8 cellular contexts compared by ENCODE assay signal in genomic region chr6:30683980-30684338, GRCh38. TPM values are rescaled to one million over a fixed set of nuclear protein-coding genes. Genes with fewer than 3 reads are reported as not detected.
A peak's percentile ranks its signal among the peaks of the same experiment; 100 is the strongest.
DNase-seq lines count a peak whose midpoint lies in the region; ATAC-seq, FAIRE-seq and TF ChIP-seq lines count a peak whose summit lies in the region.

No MANE protein-coding gene starts in this region.

- WGBS in pancreas, 2 donors: 59 to 62% methylated on average over 2 of the region's 2 CpGs

- intact Hi-C loops in pancreas (cut with DNase I) (loop anchor here in 2 of 3 donors (5.0 kb wide), 2 partner anchors 38 to 43 kb away; partner anchors contain the start of gene TUBB (in 1 of the 2)), mucosa of descending colon (cut with DNase I, micrococcal nuclease) (no loop called here)

- H3K9ac ChIP-seq in DND-41 (ENCODE audit: low read depth, low read length): peak overlapping the region; percentile 88

- TF ChIP-seq CTCF in DND-41 (IDR thresholded peaks at IDR 0.05; ENCODE audit: borderline replicate concordance, extremely low read depth, low read length, poor library complexity, severe bottlenecking) (no peak), Peyer's patch (IDR thresholded peaks at IDR 0.05) (no peak), pancreas (IDR thresholded peaks at IDR 0.05) (no peak), mucosa of descending colon (IDR thresholded peaks at IDR 0.05) (no peak)

- peak overlapping the region; percentile 95 for H3K4me2 ChIP-seq in DND-41 (ENCODE audit: insufficient read depth, low read length)

- no peak for TF ChIP-seq POLR2A in Peyer's patch (IDR thresholded peaks at IDR 0.05)

- ATAC-seq in DND-41 (ENCODE audit: insufficient read depth, low read depth) (no peak), pancreas (no peak), HG03354 (IDR thresholded peaks at IDR 0.05; ENCODE audit: poor library complexity, severe bottlenecking, unreplicated experiment) (no peak), mucosa of descending colon (no peak)

- H3K4me1 ChIP-seq in DND-41 (ENCODE audit: insufficient read depth, low read length) (peaks cover 80% of the 10 kb centered on the region), Peyer's patch (peaks cover 0 to 52% (median 22%) of the 10 kb centered on the region in 4 donors), pancreas (peaks cover 0 to under 1% (median 0%) of the 10 kb centered on the region in 3 donors), mucosa of descending colon (ENCODE audit: low read depth) (peaks cover 21% of the 10 kb centered on the region)

- H3K27ac ChIP-seq in DND-41 (ENCODE audit: low read length): peak overlapping the region; percentile 94
- peak overlapping the region; percentile 86 to 98 (median 94) for H3K27ac ChIP-seq in Peyer's patch
- H3K27ac ChIP-seq in epithelial cell of prostate: peak overlapping the region; percentile 98
- H3K27ac ChIP-seq in pancreas: peak overlapping the region in 2 of 4 donors; percentile 92 to 93

- FAIRE-seq in pancreas (lab: Jason Lieb, UNC): no peak

- H2AFZ ChIP-seq in DND-41 (ENCODE audit: low read depth, low read length): no peak overlapping the region

- H3K9me3 ChIP-seq in DND-41 (ENCODE audit: insufficient read depth, low read length, severe bottlenecking) (no peaks in the 10 kb centered on the region), Peyer's patch (no peaks in the 10 kb centered on the region), pancreas (no peaks in the 10 kb centered on the region), mucosa of descending colon (no peaks in the 10 kb centered on the region)

- peaks cover 44% of the 10 kb centered on the region for H4K20me1 ChIP-seq in DND-41 (ENCODE audit: insufficient read depth, low read length)

- DNase-seq in DND-41 (peak; percentile 25), Peyer's patch (no peak), epithelial cell of prostate (ENCODE audit: low read depth, low spot score) (no peak), pancreas (no peak), NCI-H526 treated with DMSO at 0.1 percent for 48 hours (lab: John Stamatoyannopoulos, UW) (no peak), mucosa of descending colon (no peak)
- DNase-seq in stimulated activated naive CD4-positive, alpha-beta T cell (lab: John Stamatoyannopoulos, UW): no peak

- no peaks in the 10 kb centered on the region for H3K27me3 ChIP-seq in DND-41 (ENCODE audit: insufficient read depth, low read length, poor library complexity)
- H3K27me3 ChIP-seq in Peyer's patch: no peaks in the 10 kb centered on the region
- H3K27me3 ChIP-seq in pancreas: no peaks in the 10 kb centered on the region

- H3K79me2 ChIP-seq in DND-41 (ENCODE audit: insufficient read depth, low read length): peaks cover 95% of the 10 kb centered on the region

- H3K4me3 ChIP-seq in DND-41 (ENCODE audit: low read depth in 1 of 2, low read length in 2 of 2): peak overlapping the region; percentile 65 to 68
- peak overlapping the region; percentile 72 to 78 (median 74) for H3K4me3 ChIP-seq in Peyer's patch
- H3K4me3 ChIP-seq in pancreas: peak overlapping the region in 3 of 4 donors; percentile 18 to 78 (median 65)
- no peak overlapping the region for H3K4me3 ChIP-seq in mucosa of descending colon

- H3K36me3 ChIP-seq in DND-41 (ENCODE audit: insufficient read depth, low read length) (peaks cover 51% of the 10 kb centered on the region), Peyer's patch (no peaks in the 10 kb centered on the region), pancreas (no peaks in the 10 kb centered on the region), mucosa of descending colon (ENCODE audit: low read depth) (no peaks in the 10 kb centered on the region)

RNA-seq across cellular contexts. Expression of gene PPP1R18, which starts 2.5 kb away (rescaled TPM):
- total RNA-seq in Peyer's patch: 10 to 100 TPM in 2 of 4 donors, 1 to 10 TPM in 2; 4.7 to 52.8 (median 9.0) TPM
- 10 to 100 TPM in 2 of 6 donors, 1 to 10 TPM in 4; 5.3 to 27.2 (median 7.8) TPM for total RNA-seq in pancreas
- 10 to 100 TPM; 25.8 to 27.1 TPM for polyA plus RNA-seq in pancreas
- total RNA-seq in mucosa of descending colon: 10 to 100 TPM in 2 of 3 donors, 1 to 10 TPM in 1; 8.6 to 55.1 (median 22.1) TPM

RNA-seq across cellular contexts. Expression of gene NRM, which starts 6.8 kb away (rescaled TPM):
- 1 to 10 TPM in 2 of 4 donors, not detected in 2; 2.0 to 2.7 TPM for total RNA-seq in Peyer's patch
- total RNA-seq in pancreas: 1 to 10 TPM; 3.3 to 7.9 (median 4.6) TPM
- polyA plus RNA-seq in pancreas: 10 to 100 TPM; 18.2 to 23.6 TPM
- total RNA-seq in mucosa of descending colon: 10 to 100 TPM in 1 of 3 donors, 1 to 10 TPM in 2; 4.3 to 10.2 (median 6.1) TPM

RNA-seq across cellular contexts. Expression of gene DHX16, which starts 11.2 kb away (rescaled TPM):
- total RNA-seq in Peyer's patch: 10 to 100 TPM; 39.6 to 68.1 (median 58.2) TPM
- total RNA-seq in pancreas: 10 to 100 TPM; 10.9 to 16.2 (median 13.0) TPM
- polyA plus RNA-seq in pancreas: 10 to 100 TPM; 41.1 to 44.4 TPM
- 10 to 100 TPM; 31.0 to 36.2 (median 36.0) TPM for total RNA-seq in mucosa of descending colon

RNA-seq across cellular contexts. Expression of gene MDC1, which starts 33.1 kb away (rescaled TPM):
- total RNA-seq in Peyer's patch (10 to 100 TPM in 3 of 4 donors, 1 to 10 TPM in 1; 7.5 to 51.2 (median 19.4) TPM), pancreas (10 to 100 TPM; 12.3 to 18.7 (median 13.5) TPM), mucosa of descending colon (10 to 100 TPM; 15.2 to 34.3 (median 29.5) TPM)
- polyA plus RNA-seq in pancreas: 10 to 100 TPM; 18.9 to 28.0 TPM

RNA-seq across cellular contexts. Expression of gene TUBB, which starts 36.2 kb away (rescaled TPM):
- total RNA-seq in Peyer's patch (100 to 1,000 TPM in 1 of 4 donors, 10 to 100 TPM in 3; 69.9 to 188 (median 95.6) TPM), pancreas (100 to 1,000 TPM in 4 of 6 donors, 10 to 100 TPM in 2; 66.1 to 171 (median 116) TPM), mucosa of descending colon (100 to 1,000 TPM; 113 to 328 (median 307) TPM)
- 100 to 1,000 TPM in 1 of 2 donors, 10 to 100 TPM in 1; 67.9 to 111 TPM for polyA plus RNA-seq in pancreas

Comparison
In these comparisons a context has a peak if more than half of its experiments do, and no peak if none do; other contexts are left out.
1. intact Hi-C loops: an anchor here in pancreas (5.0 kb wide); none called in mucosa of descending colon.